In genomic region chr3:119950666-119951325, GRCh38 we compare ENCODE assay signal across 23 cellular contexts.
"Had no signal": no experiment of that assay in that cellular context is flagged by ENCODE, and none has a peak within 500 bp of the region (broad histone marks: within the 10 kb centered on the region; RNA-seq: fewer than 3 reads in every experiment).

No MANE protein-coding gene starts in this region.

- H3K9me3 ChIP-seq: body of pancreas, sigmoid colon, thoracic aorta, upper lobe of left lung had no signal

- H3K36me3 ChIP-seq: sigmoid colon, thoracic aorta, upper lobe of left lung had no signal

- H3K4me3 ChIP-seq: body of pancreas, hepatocyte, sigmoid colon, thoracic aorta, upper lobe of left lung had no signal

- H3K27ac Mint-ChIP-seq: activated naive CD4-positive, alpha-beta T cell treated with anti-CD3 and anti-CD28 coated beads, Interleukin-2, amount 50 U/mL, for 24 hours; nephron had no signal

- H3K9me3 Mint-ChIP-seq: activated naive CD4-positive, alpha-beta T cell treated with anti-CD3 and anti-CD28 coated beads, Interleukin-2, amount 50 U/mL, for 24 hours; immature natural killer cell; nephron had no signal

- H3K27ac ChIP-seq: body of pancreas, hepatocyte, parathyroid adenoma, sigmoid colon, thoracic aorta, upper lobe of left lung, VCaP had no signal

- H3K27me3 ChIP-seq: body of pancreas, hepatocyte, sigmoid colon, upper lobe of left lung had no signal

- H3K4me2 ChIP-seq: hepatocyte had no signal

- H3K36me3 Mint-ChIP-seq: immature natural killer cell had no signal

- H3K4me3 Mint-ChIP-seq: activated naive CD4-positive, alpha-beta T cell treated with anti-CD3 and anti-CD28 coated beads, Interleukin-2, amount 50 U/mL, for 24 hours; immature natural killer cell; nephron had no signal

- ATAC-seq: body of pancreas, left lobe of liver had no signal

- H3K27me3 Mint-ChIP-seq: activated naive CD4-positive, alpha-beta T cell treated with anti-CD3 and anti-CD28 coated beads, Interleukin-2, amount 50 U/mL, for 24 hours had no signal

- DNase-seq: activated CD4-positive, CD25-positive, alpha-beta regulatory T cell treated with anti-CD3 and anti-CD28 coated beads, Interleukin-2, amount 50 U/mL, for 72 hours; activated gamma-delta T cell treated with Interleukin-2 at 50 U/mL for 16 hours; activated T-cell treated with anti-CD3 and anti-CD28 coated beads, Interleukin-2, amount 50 U/mL, for 1 hour; anterior cingulate cortex; body of pancreas; caudate nucleus; dermis blood vessel endothelial cell; effector CD8-positive, alpha-beta T cell; foreskin melanocyte; immature natural killer cell; sigmoid colon; stimulated activated CD4-positive, alpha-beta T cell treated with anti-CD3 and anti-CD28 coated beads, Interleukin-4, amount 100 ng/mL, for 1 hour; stimulated activated naive CD4-positive, alpha-beta T cell; SW 1271; T-helper 2 cell; upper lobe of left lung had no signal

- H2AFZ ChIP-seq: hepatocyte, parathyroid adenoma had no signal
